13 cellular contexts compared by ENCODE assay signal in the genomic region with DNA sequence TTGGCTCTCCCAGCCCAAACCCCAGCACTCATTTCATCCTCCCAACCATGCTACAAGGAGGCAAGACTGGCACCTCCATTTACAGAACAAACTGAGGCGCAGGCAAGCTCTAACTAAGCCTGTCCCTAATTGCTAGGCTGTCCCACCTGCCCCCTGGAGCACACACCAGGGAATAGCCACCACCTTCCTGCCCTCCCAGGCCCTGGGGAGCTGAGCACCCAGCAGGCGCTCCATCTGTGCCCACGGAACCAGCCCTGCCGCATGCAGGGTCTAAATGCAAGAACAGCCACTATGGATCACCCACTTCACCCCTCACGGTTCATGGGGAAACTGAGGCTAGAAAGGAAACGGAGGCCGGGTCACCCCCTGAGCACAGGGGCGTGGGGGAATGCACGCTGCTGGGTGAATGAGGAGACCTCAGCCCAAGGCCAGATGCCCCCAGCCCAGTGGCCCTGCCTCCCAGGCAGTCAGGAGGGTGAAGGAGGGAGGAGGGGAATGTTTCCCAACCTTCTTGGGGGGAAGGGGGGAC. TPM values are rescaled to one million over a fixed set of nuclear protein-coding genes. Genes with fewer than 3 reads are reported as not detected.
A peak's percentile ranks its signal among the peaks of the same experiment; 100 is the strongest.
DNase-seq lines count a peak whose midpoint lies in the region; TF ChIP-seq lines count a peak whose summit lies in the region.
"Had no signal": no experiment of that assay in that cellular context is flagged by ENCODE, and none has a peak within 500 bp of the region (broad histone marks: within the 10 kb centered on the region; RNA-seq: fewer than 3 reads in every experiment).

No MANE protein-coding gene starts in this region.

- peak overlapping the region; percentile 69 to 72 for H3K9ac ChIP-seq in mucosa of rectum (ENCODE audit: low read depth in 1 of 2, low read length in 2 of 2)

- H3K9me3 ChIP-seq in esophagus muscularis mucosa (no peaks in the 10 kb centered on the region), mucosa of rectum (ENCODE audit: control insufficient read depth in 2 of 2, low read length in 2 of 2) (no peaks in the 10 kb centered on the region), tibial nerve (peaks cover 0 to 2% (median 0%) of the 10 kb centered on the region in 4 donors)
- H3K9me3 ChIP-seq: thyroid gland had no signal

- H3K27ac ChIP-seq in esophagus muscularis mucosa (replicated peaks in 1 of 4) (peak overlapping the region; percentile 35 to 62 (median 44)), mucosa of rectum (ENCODE audit: low read depth in 2 of 2, low read length in 2 of 2) (peak overlapping the region; percentile 95), tibial nerve (peak overlapping the region in 3 of 4 donors; percentile 65 to 75 (median 66))
- H3K27ac ChIP-seq: thyroid gland had no signal

- intact Hi-C loops in esophagus muscularis mucosa (cut with DNase I), result no loop called here

- no peaks in the 10 kb centered on the region for H3K27me3 ChIP-seq in esophagus muscularis mucosa
- no peaks in the 10 kb centered on the region for H3K27me3 ChIP-seq in mucosa of rectum (ENCODE audit: control insufficient read depth in 2 of 2, insufficient read depth in 2 of 2, low read length in 2 of 2)
- H3K27me3 ChIP-seq in tibial nerve, result no peaks in the 10 kb centered on the region
- H3K27me3 ChIP-seq: thyroid gland had no signal

- no peak overlapping the region for H3K4me3 ChIP-seq in esophagus muscularis mucosa
- peak overlapping the region; percentile 21 to 26 for H3K4me3 ChIP-seq in mucosa of rectum (ENCODE audit: low read length in 2 of 2)
- no peak overlapping the region for H3K4me3 ChIP-seq in tibial nerve
- H3K4me3 ChIP-seq: thyroid gland had no signal

- TF ChIP-seq CTCF in esophagus muscularis mucosa (IDR thresholded peaks at IDR 0.05), result no peak
- no peak for TF ChIP-seq CTCF in tibial nerve (IDR thresholded peaks at IDR 0.05)

- DNase-seq in SW480 (ENCODE audit: low spot score) (peak; percentile 37), esophagus muscularis mucosa (ENCODE audit: extremely low spot score) (no peak), tibial nerve (ENCODE audit: low spot score in 2 of 2) (no peak), NCI-H2227 treated with DMSO at 0.1 percent for 48 hours (lab: John Stamatoyannopoulos, UW) (no peak), hepatic stellate cell (ENCODE audit: low spot score) (no peak)
- DNase-seq in effector CD8-positive, alpha-beta T cell (lab: John Stamatoyannopoulos, UW), result no peak
- DNase-seq: activated CD4-positive, alpha-beta T cell treated with anti-CD3 and anti-CD28 coated beads for 48 hours; activated naive CD8-positive, alpha-beta T cell treated with anti-CD3 and anti-CD28 coated beads, Interleukin-2, amount 50 U/mL, for 24 hours; activated T-cell treated with anti-CD3 and anti-CD28 coated beads, Interleukin-2, amount 50 U/mL, for 24 hours; NCI-H2029; T-helper 17 cell; thyroid gland had no signal

- TF ChIP-seq EP300 in esophagus muscularis mucosa (IDR thresholded peaks at IDR 0.05) (no peak), tibial nerve (IDR thresholded peaks at IDR 0.05) (no peak)

- peaks cover 26 to 31% (median 28%) of the 10 kb centered on the region in 4 donors for H3K4me1 ChIP-seq in esophagus muscularis mucosa
- peaks cover 38 to 41% of the 10 kb centered on the region in 2 donors for H3K4me1 ChIP-seq in mucosa of rectum (ENCODE audit: control insufficient read depth in 2 of 2, insufficient read depth in 2 of 2, low read length in 2 of 2)
- peaks cover 0 to 22% (median 18%) of the 10 kb centered on the region in 4 donors for H3K4me1 ChIP-seq in tibial nerve
- H3K4me1 ChIP-seq: thyroid gland had no signal

- H3K36me3 ChIP-seq in esophagus muscularis mucosa, result peaks cover 38 to 91% (median 71%) of the 10 kb centered on the region in 4 donors
- peaks cover 25 to 28% of the 10 kb centered on the region in 2 donors for H3K36me3 ChIP-seq in mucosa of rectum (ENCODE audit: control insufficient read depth in 2 of 2, insufficient read depth in 2 of 2, low read length in 2 of 2)
- peaks cover 0 to 64% (median 0%) of the 10 kb centered on the region in 3 donors for H3K36me3 ChIP-seq in tibial nerve

- TF ChIP-seq POLR2A in esophagus muscularis mucosa (IDR thresholded peaks at IDR 0.05; ENCODE audit: low read depth), result no peak
- no peak for TF ChIP-seq POLR2A in tibial nerve (IDR thresholded peaks at IDR 0.05)

- 94% methylated on average over 8 of the region's 9 CpGs for WGBS in esophagus muscularis mucosa
- WGBS in tibial nerve, 2 donors, result 77 to 79% methylated on average over 9 of the region's 9 CpGs

RNA-seq across cellular contexts. Expression of gene PDGFA, which starts 16.5 kb away (rescaled TPM):
- total RNA-seq in esophagus muscularis mucosa (100 to 1,000 TPM in 2 of 4 donors, 10 to 100 TPM in 2; 88.0 to 184 (median 119) TPM), tibial nerve (10 to 100 TPM; 33.4 to 84.1 (median 40.6) TPM)

Comparison
In these comparisons a context has a peak if more than half of its experiments do, and no peak if none do; other contexts are left out.
1. H3K27ac ChIP-seq: peak in every context shown above with its lines; median percentile 95 in mucosa of rectum; 66 in tibial nerve; 44 in esophagus muscularis mucosa.
2. H3K4me3 ChIP-seq: peak in mucosa of rectum (2 of 2); none in esophagus muscularis mucosa (0 of 4) and tibial nerve (0 of 4).